ENCODE assay signal across 9 cellular contexts in the genomic region with DNA sequence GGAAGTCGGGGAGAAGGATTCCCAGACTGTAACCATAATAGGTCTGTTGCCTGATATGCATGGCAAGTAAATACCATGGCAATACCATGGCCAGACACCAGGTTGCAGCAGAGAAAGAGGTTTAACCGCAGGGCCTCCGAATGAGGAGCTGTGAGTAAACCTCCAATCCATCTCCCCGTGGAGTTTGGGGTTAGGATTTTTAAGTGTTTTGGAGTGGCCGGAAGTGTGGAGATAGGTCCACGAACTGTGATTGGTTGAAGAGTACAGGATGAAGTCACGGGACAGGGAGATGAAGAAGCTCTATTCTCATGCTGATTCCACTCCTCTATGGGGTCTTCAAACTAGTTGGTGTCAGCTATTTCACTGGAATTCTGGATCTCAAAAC.
DNase-seq lines count a peak whose midpoint lies in the region; TF ChIP-seq lines count a peak whose summit lies in the region.
"Had no signal": no experiment of that assay in that cellular context is flagged by ENCODE, and none has a peak within 500 bp of the region (broad histone marks: within the 10 kb centered on the region; RNA-seq: fewer than 3 reads in every experiment).

No MANE protein-coding gene starts in this region.

- H3K36me3 ChIP-seq in H7 (replicated peaks; ENCODE audit: control insufficient read depth, insufficient read depth, low read length) (no peaks in the 10 kb centered on the region), Karpas-422 (ENCODE audit: insufficient read depth, low read length) (no peaks in the 10 kb centered on the region), right atrium auricular region (no peaks in the 10 kb centered on the region)
- H3K36me3 ChIP-seq: BLaER1 treated with 17β-estradiol and CSF1 and Interleukin-3, amounts not matched to agents 10 nM and 100 nM had no signal

- H4K20me1 ChIP-seq in Karpas-422 (ENCODE audit: insufficient read depth, low read depth, low read length) = no peaks in the 10 kb centered on the region
- H4K20me1 ChIP-seq: BLaER1 treated with 17β-estradiol and CSF1 and Interleukin-3, amounts not matched to agents 10 nM and 100 nM had no signal

- H3K4me3 ChIP-seq in H7 (ENCODE audit: insufficient read depth, low read depth, low read length) = no peak overlapping the region
- H3K4me3 ChIP-seq in Karpas-422 (ENCODE audit: low read length) = no peak overlapping the region
- no peak overlapping the region for H3K4me3 ChIP-seq in right atrium auricular region
- no peak overlapping the region for H3K4me3 ChIP-seq in retinal pigment epithelial cell (ENCODE audit: low read length)
- H3K4me3 ChIP-seq: BLaER1 treated with 17β-estradiol and CSF1 and Interleukin-3, amounts not matched to agents 10 nM and 100 nM had no signal

- peak; percentile 72 to 87 for TF ChIP-seq CTCF in right atrium auricular region (IDR thresholded peaks at IDR 0.05)
- TF ChIP-seq CTCF in retinal pigment epithelial cell (conservative IDR thresholded peaks at IDR 0.05; ENCODE audit: low read depth, low read length) = peak; percentile 87

- DNase-seq in NCI-H1436 (lab: John Stamatoyannopoulos, UW) = peak; percentile 71
- DNase-seq in NCI-H1436 treated with DMSO at 0.1 percent for 48 hours (lab: John Stamatoyannopoulos, UW) = no peak
- DNase-seq in H7 = peak; percentile 61
- DNase-seq in Karpas-422 = peak; percentile 79
- DNase-seq in RPMI8226 = peak; percentile 76
- DNase-seq in amniotic stem cell (lab: John Stamatoyannopoulos, UW) = peak; percentile 76
- peak; percentile 89 for DNase-seq in right atrium auricular region (ENCODE audit: low spot score)
- DNase-seq in retinal pigment epithelial cell (ENCODE audit: low read depth) = peak; percentile 51

- H3K27ac ChIP-seq in Karpas-422 (ENCODE audit: low read length) (no peak overlapping the region), right atrium auricular region (no peak overlapping the region)
- H3K27ac ChIP-seq: BLaER1 treated with 17β-estradiol and CSF1 and Interleukin-3, amounts not matched to agents 10 nM and 100 nM had no signal

- no peak overlapping the region for H3K9ac ChIP-seq in Karpas-422 (ENCODE audit: low read length)
- H3K9ac ChIP-seq: BLaER1 treated with 17β-estradiol and CSF1 and Interleukin-3, amounts not matched to agents 10 nM and 100 nM had no signal

- no peak overlapping the region for H3K4me2 ChIP-seq in Karpas-422 (ENCODE audit: low read depth, low read length, poor library complexity, severe bottlenecking)
- H3K4me2 ChIP-seq: BLaER1 treated with 17β-estradiol and CSF1 and Interleukin-3, amounts not matched to agents 10 nM and 100 nM had no signal

- no peaks in the 10 kb centered on the region for H3K79me2 ChIP-seq in Karpas-422 (ENCODE audit: low read length)

- peaks cover 1% of the 10 kb centered on the region; the same call in 1 of the 2 replicates for H3K27me3 ChIP-seq in H7 (ENCODE audit: control insufficient read depth, insufficient read depth, low read length)
- H3K27me3 ChIP-seq in Karpas-422 (ENCODE audit: low read length) = no peaks in the 10 kb centered on the region
- H3K27me3 ChIP-seq in right atrium auricular region = no peaks in the 10 kb centered on the region
- H3K27me3 ChIP-seq: BLaER1 treated with 17β-estradiol and CSF1 and Interleukin-3, amounts not matched to agents 10 nM and 100 nM had no signal

- no peaks in the 10 kb centered on the region for H3K9me2 ChIP-seq in Karpas-422 (replicated peaks; ENCODE audit: insufficient read depth, low read length)

- H3K9me3 ChIP-seq in Karpas-422 (ENCODE audit: low read length) (no peaks in the 10 kb centered on the region), right atrium auricular region (no peaks in the 10 kb centered on the region)

- no peak overlapping the region for H2AFZ ChIP-seq in Karpas-422 (ENCODE audit: low read length)

- H3K4me1 ChIP-seq in Karpas-422 (ENCODE audit: low read length) (no peaks in the 10 kb centered on the region), right atrium auricular region (no peaks in the 10 kb centered on the region)
